ENCODE assay signal across 13 cellular contexts in the genomic region with DNA sequence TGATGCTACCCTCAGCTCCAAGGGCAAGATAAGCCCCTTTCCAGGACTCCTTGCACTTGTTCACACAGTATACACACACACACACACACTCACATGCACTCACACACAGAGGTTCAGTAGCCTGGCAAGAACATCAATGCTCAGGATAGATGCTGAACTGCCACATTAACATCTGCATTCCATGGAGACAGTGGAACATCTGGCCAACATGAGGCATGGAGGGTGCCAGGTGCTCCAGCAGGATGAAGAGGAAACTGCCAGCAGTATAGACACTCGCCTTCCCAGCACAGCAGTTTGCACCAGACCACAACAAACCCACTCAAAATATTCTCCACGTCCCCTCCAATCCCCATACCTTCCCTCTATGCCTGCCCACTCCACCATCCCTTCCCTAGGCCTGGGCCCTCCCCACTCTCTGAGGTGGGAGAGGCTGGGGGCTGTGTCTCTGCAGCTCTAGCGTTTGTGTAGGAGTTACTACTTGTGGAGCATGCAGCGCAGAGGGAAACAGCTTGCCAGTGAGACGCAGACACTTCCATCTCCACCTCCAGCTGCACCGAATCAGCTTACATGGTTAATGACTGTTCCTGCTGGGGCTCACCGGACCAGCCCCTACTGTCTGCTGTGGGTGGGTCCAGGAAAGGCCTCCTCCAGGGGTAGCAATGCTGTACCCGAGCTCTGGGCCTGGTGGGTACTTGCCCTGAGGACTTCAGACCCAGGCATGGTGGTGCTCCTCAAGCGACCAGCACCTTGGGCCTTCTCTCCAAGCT. TPM values are rescaled to one million over a fixed set of nuclear protein-coding genes. Genes with fewer than 3 reads are reported as not detected.
DNase-seq lines count a peak whose midpoint lies in the region; ATAC-seq and TF ChIP-seq lines count a peak whose summit lies in the region.
"Had no signal": no experiment of that assay in that cellular context is flagged by ENCODE, and none has a peak within 500 bp of the region (broad histone marks: within the 10 kb centered on the region; RNA-seq: fewer than 3 reads in every experiment).

No MANE protein-coding gene starts in this region.

- DNase-seq in H7 (peak; percentile 58), NCI-H2107 (lab: John Stamatoyannopoulos, UW) (peak; percentile 38), retina (peak; percentile 35), brain microvascular endothelial cell (no peak), lower lobe of right lung (no peak), mesenteric fat pad (ENCODE audit: low spot score) (no peak)
- DNase-seq: activated naive CD8-positive, alpha-beta T cell treated with anti-CD3 and anti-CD28 coated beads, Interleukin-2, amount 10 ng/mL, durations not matched to agents 7 days and 5 days; SHP77; stimulated activated CD4-positive, alpha-beta T cell treated with anti-CD3 and anti-CD28 coated beads, Interleukin-2, amount 100 ng/mL, for 24 hours had no signal

- H3K36me3 ChIP-seq in H7 (replicated peaks; ENCODE audit: control insufficient read depth, insufficient read depth, low read length) (no peaks in the 10 kb centered on the region), brain microvascular endothelial cell (replicated peaks) (no peaks in the 10 kb centered on the region), lower lobe of right lung (no peaks in the 10 kb centered on the region)

- H3K4me1 ChIP-seq in lower lobe of right lung: peaks cover 35% of the 10 kb centered on the region

- in situ Hi-C loops in brain microvascular endothelial cell (cut with HindIII; ENCODE audit: low pct_ligation_motif_present, low sequenced_read_pairs): no loop called here

- intact Hi-C loops in lower lobe of right lung (cut with DNase I): no loop called here

- no peak for TF ChIP-seq CTCF in brain microvascular endothelial cell (IDR thresholded peaks at IDR 0.05; ENCODE audit: low read depth, low read length, missing control alignments)
- no peak for TF ChIP-seq CTCF in lower lobe of right lung (IDR thresholded peaks at IDR 0.05)

- ATAC-seq in GM21786 (IDR thresholded peaks at IDR 0.05; ENCODE audit: unreplicated experiment) (no peak), lower lobe of right lung (no peak)
- ATAC-seq: activated CD4-positive, CD25-positive, alpha-beta regulatory T cell treated with anti-CD3 and anti-CD28 coated beads, Interleukin-2, amount 50 U/mL, for 24 hours; esophagus mucosa had no signal

- no peak overlapping the region for H3K4me3 ChIP-seq in H7 (ENCODE audit: insufficient read depth, low read depth, low read length)
- no peak overlapping the region for H3K4me3 ChIP-seq in brain microvascular endothelial cell (ENCODE audit: low read depth, low read length)
- H3K4me3 ChIP-seq in lower lobe of right lung: no peak overlapping the region

- H3K27ac ChIP-seq in cingulate gyrus (ENCODE audit: low read depth, low read length): peak overlapping the region; percentile 72
- no peak overlapping the region for H3K27ac ChIP-seq in brain microvascular endothelial cell
- H3K27ac ChIP-seq in lower lobe of right lung: no peak overlapping the region

- no peaks in the 10 kb centered on the region for H3K9me3 ChIP-seq in lower lobe of right lung

- H3K27me3 ChIP-seq in H7 (ENCODE audit: control insufficient read depth, insufficient read depth, low read length) (peaks cover 14% of the 10 kb centered on the region), brain microvascular endothelial cell (replicated peaks) (no peaks in the 10 kb centered on the region), lower lobe of right lung (ENCODE audit: low read depth) (no peaks in the 10 kb centered on the region)

RNA-seq across cellular contexts. Expression of gene PLEKHG3, which starts 18.7 kb away (rescaled TPM):
- total RNA-seq in H7 (2014; rRNA removed; shearing (Covaris generic)): 36.7 and 47.0 TPM in 2 replicates
- 33.1 TPM for total RNA-seq in lower lobe of right lung
- 35.6 TPM for total RNA-seq in mesenteric fat pad

Comparison
In these comparisons a context has a peak if more than half of its experiments do, and no peak if none do; other contexts are left out.
1. DNase-seq: peak in H7 (single experiment), NCI-H2107 (single experiment) and retina (single experiment); none in brain microvascular endothelial cell (single experiment), lower lobe of right lung (single experiment) and mesenteric fat pad (single experiment).